1 cellular context compared by ENCODE assay signal in the genomic region with DNA sequence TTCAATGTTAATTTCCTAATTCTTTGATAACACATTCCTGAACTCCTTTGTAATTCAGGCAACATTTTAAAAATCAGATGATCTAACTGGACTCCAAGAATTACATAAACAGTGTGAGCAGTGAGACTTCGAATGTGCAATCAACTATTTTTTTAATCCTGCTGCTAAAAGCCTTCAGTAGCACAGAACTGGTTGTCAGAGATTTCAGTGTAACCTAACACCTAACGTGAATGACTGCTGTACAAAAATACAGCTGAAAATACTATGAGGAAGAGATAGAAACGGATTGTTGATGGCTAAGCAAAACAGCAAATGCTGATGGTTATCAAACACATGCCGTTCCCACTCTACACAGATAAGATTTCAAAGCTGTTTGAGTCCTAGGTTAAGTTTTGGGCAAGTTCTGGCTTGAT.
TF ChIP-seq lines count a peak whose summit lies in the region.

No MANE protein-coding gene starts in this region.

TF ChIP-seq in IMR-90, 13 proteins besides CTCF, POLR2A, EP300 and RAD21 (continued from another document):
- TF ChIP-seq USF2 (IDR thresholded peaks at IDR 0.05; ENCODE audit: low read depth, low read length) (no peak), BHLHE40 (IDR thresholded peaks at IDR 0.05; ENCODE audit: low read depth, low read length) (no peak)
TF ChIP-seq in IMR-90: peak in this region for 2.
